In genomic region chr1:208093754-208094719, GRCh38 we compare ENCODE assay signal across 8 cellular contexts.
A peak's percentile ranks its signal among the peaks of the same experiment; 100 is the strongest.
DNase-seq lines count a peak whose midpoint lies in the region; ATAC-seq lines count a peak whose summit lies in the region.

No MANE protein-coding gene starts in this region.

- peaks cover 17% of the 10 kb centered on the region for H3K4me1 ChIP-seq in SJSA1 (replicated peaks)

- H3K27me3 ChIP-seq in SJSA1 (replicated peaks) = no peaks in the 10 kb centered on the region

- ATAC-seq in HG03565 (IDR thresholded peaks at IDR 0.05; ENCODE audit: unreplicated experiment) (peak; percentile 67), HG03039 (IDR thresholded peaks at IDR 0.05; ENCODE audit: unreplicated experiment) (no peak)

- H3K27ac ChIP-seq in SJSA1 = peak overlapping the region; percentile 37

- no peaks in the 10 kb centered on the region for H3K9me3 ChIP-seq in SJSA1 (replicated peaks)

- DNase-seq in NCI-H2029 (lab: John Stamatoyannopoulos, UW) = peak; percentile 21
- DNase-seq in NCI-H2029 treated with DMSO at 0.1 percent for 48 hours (lab: John Stamatoyannopoulos, UW) = no peak
- peak; percentile 34 to 64 for DNase-seq in SJSA1 (ENCODE audit: low read depth in 1 of 2, low spot score in 2 of 2)
- DNase-seq in activated naive CD8-positive, alpha-beta T cell treated with anti-CD3 and anti-CD28 coated beads, Interleukin-2, amount 50 U/mL, for 16 hours (ENCODE audit: low read depth, low spot score) = peak; percentile 25
- DNase-seq in hepatic stellate cell (ENCODE audit: low spot score) = peak; percentile 47
- DNase-seq in stimulated activated CD4-positive, alpha-beta T cell treated with anti-CD3 and anti-CD28 coated beads, Interleukin-12 subunit alpha, Interleukin-12 subunit beta, amount 100 ng/mL, for 4 hours = peak; percentile 60

- H3K36me3 ChIP-seq in SJSA1 = peaks cover 78% of the 10 kb centered on the region

- no peak overlapping the region for H3K4me3 ChIP-seq in SJSA1
